In genomic region chr2:71612581-71613520, GRCh38 we compare ENCODE assay signal across 22 cellular contexts.
DNase-seq lines count a peak whose midpoint lies in the region; ATAC-seq and TF ChIP-seq lines count a peak whose summit lies in the region.
"Had no signal": no experiment of that assay in that cellular context is flagged by ENCODE, and none has a peak within 500 bp of the region (broad histone marks: within the 10 kb centered on the region; RNA-seq: fewer than 3 reads in every experiment).

No MANE protein-coding gene starts in this region.

- H3K9me3 ChIP-seq in breast epithelium: no peaks in the 10 kb centered on the region
- H3K9me3 ChIP-seq in ascending aorta: no peaks in the 10 kb centered on the region
- no peaks in the 10 kb centered on the region for H3K9me3 ChIP-seq in lower lobe of right lung
- H3K9me3 ChIP-seq in tibial artery: no peaks in the 10 kb centered on the region
- H3K9me3 ChIP-seq: esophagus squamous epithelium, pancreas had no signal

- no peak overlapping the region for H3K4me3 Mint-ChIP-seq in MCF 10A (ENCODE audit: unreplicated experiment)
- H3K4me3 Mint-ChIP-seq: CD4-positive, CD25-positive, alpha-beta regulatory T cell; stimulated activated naive CD8-positive, alpha-beta T cell treated with anti-CD3 and anti-CD28 coated beads, Interleukin-15, Interleukin-2, amounts not matched to agents 100 ng/mL and 50 ng/mL, for 24 hours; T-cell had no signal

- H3K27ac ChIP-seq in breast epithelium (no peak overlapping the region), ascending aorta (peak overlapping the region; percentile 84 to 87), lower lobe of right lung (no peak overlapping the region), tibial artery (peak overlapping the region; percentile 77 to 84)
- H3K27ac ChIP-seq: pancreas had no signal

- H3K4me1 ChIP-seq in breast epithelium (no peaks in the 10 kb centered on the region), ascending aorta (peaks cover 0 to 16% of the 10 kb centered on the region in 2 donors), lower lobe of right lung (peaks cover 25% of the 10 kb centered on the region), tibial artery (peaks cover 0 to 25% (median 21%) of the 10 kb centered on the region in 4 donors)

- intact Hi-C loops in breast epithelium (cut with DNase I; ENCODE audit: low total_unique reads): loop anchor here (5.0 kb wide), 1 partner anchor 1129 kb away; no protein-coding TSS in a partner anchor
- intact Hi-C loops in MCF 10A (cut with micrococcal nuclease): loop anchor here (5.0 kb wide), 1 partner anchor 534 kb away; the partner anchor contains the start of gene CYP26B1
- intact Hi-C loops in ascending aorta (cut with DNase I): loop anchor here (5.0 kb wide), 1 partner anchor 239 kb away; no protein-coding TSS in a partner anchor
- intact Hi-C loops in lower lobe of right lung (cut with DNase I): loop anchor here (5.0 kb wide), 1 partner anchor 184 kb away; no protein-coding TSS in a partner anchor
- intact Hi-C loops in tibial artery (cut with DNase I; ENCODE audit: low total_unique reads): loop anchor here (10.0 kb wide), 1 partner anchor 262 kb away; no protein-coding TSS in a partner anchor

- BruUV-seq in MCF 10A (replicated peaks; lab: Mats Ljungman, UMichigan): no TSS peak

- no peak overlapping the region for H3K4me3 ChIP-seq in breast epithelium
- no peak overlapping the region for H3K4me3 ChIP-seq in ascending aorta
- H3K4me3 ChIP-seq in lower lobe of right lung: no peak overlapping the region
- no peak overlapping the region for H3K4me3 ChIP-seq in tibial artery
- H3K4me3 ChIP-seq: esophagus squamous epithelium, GM12878, pancreas had no signal

- ATAC-seq in lower lobe of right lung (no peak), HG03342 (IDR thresholded peaks at IDR 0.05; ENCODE audit: unreplicated experiment) (no peak), HG02763 (IDR thresholded peaks at IDR 0.05; ENCODE audit: unreplicated experiment) (no peak)
- ATAC-seq: GM12878, pancreas, T-cell had no signal

- H3K36me3 ChIP-seq in breast epithelium (no peaks in the 10 kb centered on the region), ascending aorta (no peaks in the 10 kb centered on the region), lower lobe of right lung (no peaks in the 10 kb centered on the region), tibial artery (no peaks in the 10 kb centered on the region)
- H3K36me3 ChIP-seq: esophagus squamous epithelium, pancreas had no signal

- H3K4me1 Mint-ChIP-seq in MCF 10A (ENCODE audit: insufficient read depth, unreplicated experiment): peaks cover 5% of the 10 kb centered on the region
- H3K4me1 Mint-ChIP-seq: CD4-positive, CD25-positive, alpha-beta regulatory T cell; T-cell had no signal

- H3K27me3 ChIP-seq in breast epithelium: no peaks in the 10 kb centered on the region
- H3K27me3 ChIP-seq in ascending aorta: no peaks in the 10 kb centered on the region
- no peaks in the 10 kb centered on the region for H3K27me3 ChIP-seq in lower lobe of right lung (ENCODE audit: low read depth)
- no peaks in the 10 kb centered on the region for H3K27me3 ChIP-seq in tibial artery
- H3K27me3 ChIP-seq: esophagus squamous epithelium, pancreas had no signal

- no peaks in the 10 kb centered on the region for H3K36me3 Mint-ChIP-seq in MCF 10A (ENCODE audit: insufficient read depth, unreplicated experiment)
- H3K36me3 Mint-ChIP-seq: CD4-positive, CD25-positive, alpha-beta regulatory T cell; T-cell had no signal

- CTCF ChIA-PET in MCF 10A (lab: Yijun Ruan, JAX): interaction anchor here (0.6 to 5.0 kb wide), 5 partner anchors 58 to 1162 kb away, joined by 3 to 60 read pairs (median 3); no protein-coding TSS in a partner anchor

- no peak overlapping the region for H3K27ac Mint-ChIP-seq in MCF 10A (ENCODE audit: low read depth, unreplicated experiment)
- H3K27ac Mint-ChIP-seq: stimulated activated naive CD8-positive, alpha-beta T cell treated with anti-CD3 and anti-CD28 coated beads, Interleukin-15, Interleukin-2, amounts not matched to agents 100 ng/mL and 50 ng/mL, for 24 hours; T-cell had no signal

- H3K27me3 Mint-ChIP-seq in MCF 10A (ENCODE audit: insufficient read depth, unreplicated experiment): peaks cover 21% of the 10 kb centered on the region
- H3K27me3 Mint-ChIP-seq: stimulated activated naive CD8-positive, alpha-beta T cell treated with anti-CD3 and anti-CD28 coated beads, Interleukin-15, Interleukin-2, amounts not matched to agents 100 ng/mL and 50 ng/mL, for 24 hours had no signal

- H3K9me3 Mint-ChIP-seq in MCF 10A (ENCODE audit: unreplicated experiment): no peaks in the 10 kb centered on the region
- H3K9me3 Mint-ChIP-seq: stimulated activated naive CD8-positive, alpha-beta T cell treated with anti-CD3 and anti-CD28 coated beads, Interleukin-15, Interleukin-2, amounts not matched to agents 100 ng/mL and 50 ng/mL, for 24 hours; T-cell had no signal

- POLR2A ChIA-PET in MCF 10A (lab: Yijun Ruan, JAX): interaction anchor here (0.7 kb wide), 1 partner anchor 1978 kb away, joined by 3 read pairs; no protein-coding TSS in a partner anchor

- TF ChIP-seq POLR2A in breast epithelium (IDR thresholded peaks at IDR 0.05): no peak

- DNase-seq in breast epithelium (ENCODE audit: low spot score in 2 of 2): peak; percentile 9 to 28
- DNase-seq in MCF 10A (ENCODE audit: unreplicated experiment): no peak
- peak in 1 of 2 donors; percentile 58 for DNase-seq in ascending aorta (ENCODE audit: low spot score in 2 of 2)
- peak; percentile 14 for DNase-seq in lower lobe of right lung
- DNase-seq in tibial artery: peak in 1 of 2 donors; percentile 63
- DNase-seq in CD1c-positive myeloid dendritic cell (ENCODE audit: extremely low spot score): no peak
- DNase-seq: activated T-cell treated with anti-CD3 and anti-CD28 coated beads, Interleukin-2, amount 50 U/mL, for 48 hours; CD4-positive, CD25-positive, alpha-beta regulatory T cell; DMS53; esophagus squamous epithelium; GOT3; NCI-H1092 treated with DMSO at 0.1 percent for 48 hours; NCI-H2081 treated with DMSO at 0.1 percent for 48 hours; NCI-H526; SHP77; stimulated activated CD4-positive, alpha-beta T cell treated with anti-CD3 and anti-CD28 coated beads, Interleukin-1b, Interleukin-23, amount 100 ng/mL, for 48 hours had no signal

- TF ChIP-seq CTCF in breast epithelium (IDR thresholded peaks at IDR 0.05) (no peak), MCF 10A (IDR thresholded peaks at IDR 0.05; ENCODE audit: unreplicated experiment) (no peak), ascending aorta (IDR thresholded peaks at IDR 0.05) (no peak), lower lobe of right lung (IDR thresholded peaks at IDR 0.05) (no peak), tibial artery (IDR thresholded peaks at IDR 0.05) (no peak)

Comparison
In these comparisons a context has a peak if more than half of its experiments do, and no peak if none do; other contexts are left out.
1. DNase-seq: peak in breast epithelium (2 of 2) and lower lobe of right lung (single experiment); none in MCF 10A (single experiment) and CD1c-positive myeloid dendritic cell (single experiment).
2. H3K27ac ChIP-seq: peak in ascending aorta (2 of 2) and tibial artery (2 of 2); none in breast epithelium (0 of 2) and lower lobe of right lung (single experiment).